In the genomic region with DNA sequence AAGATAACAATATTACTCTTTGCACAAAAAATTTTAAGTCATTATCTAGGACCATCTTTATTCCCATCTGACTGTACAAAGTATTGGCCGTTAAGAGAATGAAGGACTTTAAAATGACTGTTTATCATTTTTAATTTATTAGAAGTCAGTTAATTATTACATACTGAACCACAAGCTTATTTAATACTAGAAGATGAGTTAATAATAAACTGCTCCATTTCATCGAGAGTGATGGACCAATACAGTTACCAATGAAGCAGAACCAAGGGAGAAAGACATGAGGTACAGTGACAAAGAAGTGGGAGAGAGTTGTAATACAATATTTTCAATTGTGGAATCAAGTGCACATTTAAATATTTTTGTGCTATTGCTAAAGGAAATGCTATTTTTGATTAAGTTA, we compare ENCODE assay signal across 5 cellular contexts.
"Had no signal": no experiment of that assay in that cellular context is flagged by ENCODE, and none has a peak within 500 bp of the region (broad histone marks: within the 10 kb centered on the region; RNA-seq: fewer than 3 reads in every experiment).

No MANE protein-coding gene starts in this region.

- DNase-seq: H9, HCEC 1CT had no signal

- FAIRE-seq: H1, H54, HepG2 had no signal
